21 cellular contexts compared by ENCODE assay signal in the genomic region with DNA sequence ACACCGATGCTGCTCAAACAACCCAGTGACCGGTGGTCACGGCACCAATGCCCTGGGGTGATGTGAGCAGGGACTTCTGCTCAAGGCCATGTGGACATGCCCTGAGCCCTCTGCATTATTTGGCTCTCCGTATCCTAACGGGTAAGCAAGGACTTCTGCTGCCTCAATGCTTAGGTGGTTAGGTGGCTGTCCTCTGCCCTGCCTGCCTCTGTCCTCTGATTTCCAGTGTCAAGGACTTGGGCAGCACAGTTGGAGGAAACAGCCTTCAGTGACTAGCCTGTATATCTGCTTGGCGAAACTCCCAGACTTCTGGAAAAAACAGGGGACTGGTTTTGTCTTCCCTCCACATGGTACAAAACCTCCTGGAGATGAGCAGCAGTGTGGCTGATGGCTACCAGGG.
"Had no signal": no experiment of that assay in that cellular context is flagged by ENCODE, and none has a peak within 500 bp of the region (broad histone marks: within the 10 kb centered on the region; RNA-seq: fewer than 3 reads in every experiment).

No MANE protein-coding gene starts in this region.

- ATAC-seq: activated T-helper 17 cell treated with anti-CD3 and anti-CD28 coated beads, Interleukin-2, amount 50 U/mL, for 72 hours; left lung; natural killer cell treated with Interleukin-12 subunit alpha and Interleukin-12 subunit beta and Interleukin-15 and Interleukin-18, amount 100 ng/mL, for 72 hours; stimulated activated naive B cell treated with anti-CD40 and anti-IgM and Interleukin-4, amounts not matched to agents 10 μg/mL and 1 μg/mL and 100 μg/mL, for 72 hours; WTC11 had no signal

- H3K27ac ChIP-seq: left lung, neutrophil, sigmoid colon, vagina had no signal

- H3K4me3 ChIP-seq: left lung, sigmoid colon, smooth muscle cell, vagina had no signal

- DNase-seq: activated CD4-positive, alpha-beta T cell treated with anti-CD3 and anti-CD28 coated beads, Interleukin-2, amount 50 U/mL, for 4 hours; activated CD8-positive, alpha-beta memory T cell treated with anti-CD3 and anti-CD28 coated beads for 24 hours; activated CD8-positive, alpha-beta memory T cell treated with anti-CD3 and anti-CD28 coated beads, Interleukin-2, amount 50 U/mL, for 4 hours; activated naive CD4-positive, alpha-beta T cell treated with Interleukin-2 at 50 U/mL for 16 hours; activated naive CD8-positive, alpha-beta T cell treated with anti-CD3 and anti-CD28 coated beads for 36 hours; activated T-cell treated with anti-CD3 and anti-CD28 coated beads, Interleukin-2, amount 50 U/mL, for 24 hours; amniotic stem cell; left lung; mammary epithelial cell; midbrain; sigmoid colon; stimulated activated CD4-positive, alpha-beta T cell treated with anti-CD3 and anti-CD28 coated beads, Interleukin-15, amount 100 ng/mL, for 24 hours; stimulated activated CD8-positive, alpha-beta memory T cell treated with anti-CD3 and anti-CD28 coated beads, Interleukin-4, amount 100 ng/mL, for 48 hours; stimulated activated naive B cell treated with anti-CD40 and anti-IgM and Interleukin-4, amounts not matched to agents 10 μg/mL and 1 μg/mL and 100 μg/mL, for 72 hours; T1000 had no signal

- H3K27me3 ChIP-seq: left lung, neutrophil, sigmoid colon, vagina had no signal

- H3K4me1 ChIP-seq: left lung, vagina had no signal

- H3K9me3 ChIP-seq: left lung, neutrophil, sigmoid colon, vagina had no signal
